1 cellular context compared by ENCODE assay signal in genomic region chr5:45110399-45110798, GRCh38.
TF ChIP-seq lines count a peak whose summit lies in the region.

No MANE protein-coding gene starts in this region.

TF ChIP-seq in GM23338, 12 proteins besides CTCF, POLR2A, EP300 and RAD21 (continued from another document):
- TF ChIP-seq, protein P1, sequence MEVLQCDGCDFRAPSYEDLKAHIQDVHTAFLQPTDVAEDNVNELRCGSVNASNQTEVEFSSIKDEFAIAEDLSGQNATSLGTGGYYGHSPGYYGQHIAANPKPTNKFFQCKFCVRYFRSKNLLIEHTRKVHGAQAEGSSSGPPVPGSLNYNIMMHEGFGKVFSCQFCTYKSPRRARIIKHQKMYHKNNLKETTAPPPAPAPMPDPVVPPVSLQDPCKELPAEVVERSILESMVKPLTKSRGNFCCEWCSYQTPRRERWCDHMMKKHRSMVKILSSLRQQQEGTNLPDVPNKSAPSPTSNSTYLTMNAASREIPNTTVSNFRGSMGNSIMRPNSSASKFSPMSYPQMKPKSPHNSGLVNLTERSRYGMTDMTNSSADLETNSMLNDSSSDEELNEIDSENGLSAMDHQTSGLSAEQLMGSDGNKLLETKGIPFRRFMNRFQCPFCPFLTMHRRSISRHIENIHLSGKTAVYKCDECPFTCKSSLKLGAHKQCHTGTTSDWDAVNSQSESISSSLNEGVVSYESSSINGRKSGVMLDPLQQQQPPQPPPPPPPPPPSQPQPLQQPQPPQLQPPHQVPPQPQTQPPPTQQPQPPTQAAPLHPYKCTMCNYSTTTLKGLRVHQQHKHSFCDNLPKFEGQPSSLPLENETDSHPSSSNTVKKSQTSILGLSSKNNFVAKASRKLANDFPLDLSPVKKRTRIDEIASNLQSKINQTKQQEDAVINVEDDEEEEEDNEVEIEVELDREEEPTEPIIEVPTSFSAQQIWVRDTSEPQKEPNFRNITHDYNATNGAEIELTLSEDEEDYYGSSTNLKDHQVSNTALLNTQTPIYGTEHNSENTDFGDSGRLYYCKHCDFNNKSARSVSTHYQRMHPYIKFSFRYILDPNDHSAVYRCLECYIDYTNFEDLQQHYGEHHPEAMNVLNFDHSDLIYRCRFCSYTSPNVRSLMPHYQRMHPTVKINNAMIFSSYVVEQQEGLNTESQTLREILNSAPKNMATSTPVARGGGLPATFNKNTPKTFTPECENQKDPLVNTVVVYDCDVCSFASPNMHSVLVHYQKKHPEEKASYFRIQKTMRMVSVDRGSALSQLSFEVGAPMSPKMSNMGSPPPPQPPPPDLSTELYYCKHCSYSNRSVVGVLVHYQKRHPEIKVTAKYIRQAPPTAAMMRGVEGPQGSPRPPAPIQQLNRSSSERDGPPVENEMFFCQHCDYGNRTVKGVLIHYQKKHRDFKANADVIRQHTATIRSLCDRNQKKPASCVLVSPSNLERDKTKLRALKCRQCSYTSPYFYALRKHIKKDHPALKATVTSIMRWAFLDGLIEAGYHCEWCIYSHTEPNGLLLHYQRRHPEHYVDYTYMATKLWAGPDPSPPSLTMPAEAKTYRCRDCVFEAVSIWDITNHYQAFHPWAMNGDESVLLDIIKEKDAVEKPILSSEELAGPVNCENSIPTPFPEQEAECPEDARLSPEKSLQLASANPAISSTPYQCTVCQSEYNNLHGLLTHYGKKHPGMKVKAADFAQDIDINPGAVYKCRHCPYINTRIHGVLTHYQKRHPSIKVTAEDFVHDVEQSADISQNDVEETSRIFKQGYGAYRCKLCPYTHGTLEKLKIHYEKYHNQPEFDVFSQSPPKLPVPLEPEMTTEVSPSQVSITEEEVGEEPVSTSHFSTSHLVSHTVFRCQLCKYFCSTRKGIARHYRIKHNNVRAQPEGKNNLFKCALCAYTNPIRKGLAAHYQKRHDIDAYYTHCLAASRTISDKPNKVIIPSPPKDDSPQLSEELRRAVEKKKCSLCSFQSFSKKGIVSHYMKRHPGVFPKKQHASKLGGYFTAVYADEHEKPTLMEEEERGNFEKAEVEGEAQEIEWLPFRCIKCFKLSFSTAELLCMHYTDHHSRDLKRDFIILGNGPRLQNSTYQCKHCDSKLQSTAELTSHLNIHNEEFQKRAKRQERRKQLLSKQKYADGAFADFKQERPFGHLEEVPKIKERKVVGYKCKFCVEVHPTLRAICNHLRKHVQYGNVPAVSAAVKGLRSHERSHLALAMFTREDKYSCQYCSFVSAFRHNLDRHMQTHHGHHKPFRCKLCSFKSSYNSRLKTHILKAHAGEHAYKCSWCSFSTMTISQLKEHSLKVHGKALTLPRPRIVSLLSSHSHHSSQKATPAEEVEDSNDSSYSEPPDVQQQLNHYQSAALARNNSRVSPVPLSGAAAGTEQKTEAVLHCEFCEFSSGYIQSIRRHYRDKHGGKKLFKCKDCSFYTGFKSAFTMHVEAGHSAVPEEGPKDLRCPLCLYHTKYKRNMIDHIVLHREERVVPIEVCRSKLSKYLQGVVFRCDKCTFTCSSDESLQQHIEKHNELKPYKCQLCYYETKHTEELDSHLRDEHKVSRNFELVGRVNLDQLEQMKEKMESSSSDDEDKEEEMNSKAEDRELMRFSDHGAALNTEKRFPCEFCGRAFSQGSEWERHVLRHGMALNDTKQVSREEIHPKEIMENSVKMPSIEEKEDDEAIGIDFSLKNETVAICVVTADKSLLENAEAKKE (CRISPR knock-in tag; IDR thresholded peaks at IDR 0.05): peak; percentile 80
- TF ChIP-seq JUNB (IDR thresholded peaks at IDR 0.05; ENCODE audit: unreplicated experiment) (no peak), ETS1 (IDR thresholded peaks at IDR 0.05) (no peak)
